20 cellular contexts compared by ENCODE assay signal in the genomic region with DNA sequence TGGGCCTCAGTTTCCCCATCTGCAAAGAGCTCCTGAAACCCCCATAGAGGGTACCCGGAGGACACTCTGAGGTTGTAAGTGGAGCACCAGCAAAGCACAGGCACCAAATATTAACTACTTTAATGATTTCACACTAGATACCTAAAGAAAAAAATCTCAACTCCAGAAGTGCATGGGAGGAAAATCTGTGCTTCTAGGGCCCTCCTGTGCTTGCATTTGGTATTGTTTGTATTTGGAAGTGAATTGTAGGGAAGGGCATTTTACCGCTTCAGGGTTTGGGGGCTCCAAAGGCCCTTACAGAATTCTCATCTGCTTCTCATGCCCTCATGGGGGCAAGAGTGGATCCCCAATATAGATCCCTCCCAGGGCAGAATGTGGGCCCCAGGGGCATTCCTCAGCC. TPM values are rescaled to one million over a fixed set of nuclear protein-coding genes. Genes with fewer than 3 reads are reported as not detected.
DNase-seq lines count a peak whose midpoint lies in the region; ATAC-seq and TF ChIP-seq lines count a peak whose summit lies in the region.
"Had no signal": no experiment of that assay in that cellular context is flagged by ENCODE, and none has a peak within 500 bp of the region (broad histone marks: within the 10 kb centered on the region; RNA-seq: fewer than 3 reads in every experiment).

No MANE protein-coding gene starts in this region.

- H3K4me1 ChIP-seq in Caco-2: peaks cover 12% of the 10 kb centered on the region
- no peaks in the 10 kb centered on the region for H3K4me1 ChIP-seq in neural progenitor cell
- no peaks in the 10 kb centered on the region for H3K4me1 ChIP-seq in heart right ventricle

- TF ChIP-seq CTCF in Caco-2 (IDR thresholded peaks at IDR 0.05; ENCODE audit: insufficient read depth in 1 of 2, low read depth in 1 of 2, low read length in 1 of 2, severe bottlenecking in 1 of 2, unreplicated experiment in 1 of 2) (peak in 1 of 2 experiments; percentile 47), chondrocyte (IDR thresholded peaks at IDR 0.05) (peak; percentile 49), neural progenitor cell (IDR thresholded peaks at IDR 0.05) (peak; percentile 34), heart right ventricle (IDR thresholded peaks at IDR 0.05) (peak in 4 of 9 donors; percentile 10 to 36 (median 26))

- peaks cover 7% of the 10 kb centered on the region for H3K36me3 Mint-ChIP-seq in Caco-2 (ENCODE audit: insufficient read depth, unreplicated experiment)
- peaks cover 3% of the 10 kb centered on the region for H3K36me3 Mint-ChIP-seq in chondrocyte (ENCODE audit: low read depth)
- H3K36me3 Mint-ChIP-seq in neural progenitor cell: no peaks in the 10 kb centered on the region
- H3K36me3 Mint-ChIP-seq: activated CD4-positive, alpha-beta memory T cell treated with anti-CD3 and anti-CD28 coated beads for 36 hours; activated naive CD8-positive, alpha-beta T cell; naive B cell had no signal

- TSS peak; percentile 80 for BruUV-seq in Caco-2 (replicated peaks; lab: Mats Ljungman, UMichigan)

- intact Hi-C loops in Caco-2 (cut with micrococcal nuclease; ENCODE audit: unreplicated experiment): no loop called here
- intact Hi-C loops in heart right ventricle (cut with DNase I): loop anchor here in 1 of 10 donors (10.0 kb wide), 1 partner anchor 764 kb away; no protein-coding TSS in a partner anchor

- H3K27me3 ChIP-seq in Caco-2 (replicated peaks; ENCODE audit: control insufficient read depth, insufficient read depth, low read length): no peaks in the 10 kb centered on the region
- H3K27me3 ChIP-seq in neural progenitor cell: no peaks in the 10 kb centered on the region
- no peaks in the 10 kb centered on the region for H3K27me3 ChIP-seq in heart right ventricle

- no peaks in the 10 kb centered on the region for H3F3A ChIP-seq in neural progenitor cell (ENCODE audit: low read depth)

- POLR2A ChIA-PET in Caco-2 (lab: Charles Lee): interaction anchor here (1.0 to 1.2 kb wide), 2 partner anchors 10 to 121 kb away, joined by 3 to 4 read pairs; no protein-coding TSS in a partner anchor

- H3K4me3 ChIP-seq in Caco-2 (ENCODE audit: low read depth, low read length): no peak overlapping the region
- no peak overlapping the region for H3K4me3 ChIP-seq in neural progenitor cell
- no peak overlapping the region for H3K4me3 ChIP-seq in heart right ventricle

- no peak for TF ChIP-seq EP300 in Ishikawa (IDR thresholded peaks at IDR 0.05; ENCODE audit: borderline replicate concordance)

- peaks cover 9% of the 10 kb centered on the region for H3K9me3 Mint-ChIP-seq in Caco-2 (ENCODE audit: unreplicated experiment)
- peaks cover 18% of the 10 kb centered on the region for H3K9me3 Mint-ChIP-seq in chondrocyte (ENCODE audit: low read depth)
- peaks cover 4% of the 10 kb centered on the region for H3K9me3 Mint-ChIP-seq in neural progenitor cell
- H3K9me3 Mint-ChIP-seq: activated T-cell treated with anti-CD3 and anti-CD28 coated beads, Interleukin-2, amount 50 U/mL, for 4 hours; stimulated activated naive CD8-positive, alpha-beta T cell treated with anti-CD3 and anti-CD28 coated beads, Interleukin-15, Interleukin-2, amounts not matched to agents 100 ng/mL and 50 ng/mL, for 24 hours had no signal

- no peak overlapping the region for H2AFZ ChIP-seq in neural progenitor cell (replicated peaks)

- H3K4me3 Mint-ChIP-seq in Caco-2 (ENCODE audit: unreplicated experiment) (no peak overlapping the region), chondrocyte (ENCODE audit: unreplicated experiment) (no peak overlapping the region), neural progenitor cell (no peak overlapping the region)
- H3K4me3 Mint-ChIP-seq: activated CD4-positive, alpha-beta memory T cell treated with anti-CD3 and anti-CD28 coated beads for 36 hours; activated naive CD8-positive, alpha-beta T cell; activated T-cell treated with anti-CD3 and anti-CD28 coated beads, Interleukin-2, amount 50 U/mL, for 4 hours; naive B cell; stimulated activated naive CD8-positive, alpha-beta T cell treated with anti-CD3 and anti-CD28 coated beads, Interleukin-15, Interleukin-2, amounts not matched to agents 100 ng/mL and 50 ng/mL, for 24 hours had no signal

- H3K36me3 ChIP-seq in Caco-2 (ENCODE audit: control insufficient read depth, insufficient read depth, low read length): no peaks in the 10 kb centered on the region
- H3K36me3 ChIP-seq in neural progenitor cell: no peaks in the 10 kb centered on the region
- no peaks in the 10 kb centered on the region for H3K36me3 ChIP-seq in heart right ventricle

- no peaks in the 10 kb centered on the region for H3K27me3 Mint-ChIP-seq in Caco-2 (ENCODE audit: insufficient read depth, unreplicated experiment)
- peaks cover 35% of the 10 kb centered on the region for H3K27me3 Mint-ChIP-seq in chondrocyte (ENCODE audit: low read depth)
- H3K27me3 Mint-ChIP-seq in neural progenitor cell (ENCODE audit: insufficient read depth, low read depth): peaks cover 12% of the 10 kb centered on the region

- H3K4me1 Mint-ChIP-seq in Caco-2 (ENCODE audit: low read depth, unreplicated experiment) (peaks cover 5% of the 10 kb centered on the region), chondrocyte (ENCODE audit: low read depth) (no peaks in the 10 kb centered on the region), neural progenitor cell (no peaks in the 10 kb centered on the region)
- H3K4me1 Mint-ChIP-seq: naive B cell had no signal

- H3K79me2 ChIP-seq in neural progenitor cell (ENCODE audit: low read depth): no peaks in the 10 kb centered on the region

- H3K27ac Mint-ChIP-seq in Caco-2 (ENCODE audit: unreplicated experiment) (peak overlapping the region; percentile 93), chondrocyte (ENCODE audit: unreplicated experiment) (no peak overlapping the region), neural progenitor cell (no peak overlapping the region)
- H3K27ac Mint-ChIP-seq: activated CD4-positive, alpha-beta memory T cell treated with anti-CD3 and anti-CD28 coated beads for 36 hours; activated naive CD8-positive, alpha-beta T cell; naive B cell; stimulated activated naive CD8-positive, alpha-beta T cell treated with anti-CD3 and anti-CD28 coated beads, Interleukin-15, Interleukin-2, amounts not matched to agents 100 ng/mL and 50 ng/mL, for 24 hours had no signal

- DNase-seq in Caco-2 (no peak), chondrocyte (ENCODE audit: low spot score) (no peak), neural progenitor cell (ENCODE audit: low spot score) (no peak), heart right ventricle (no peak)
- DNase-seq in activated CD4-positive, alpha-beta T cell treated with anti-CD3 and anti-CD28 coated beads, Interleukin-2, amount 50 U/mL, for 1 hour: no peak
- DNase-seq: activated CD4-positive, alpha-beta memory T cell treated with anti-CD3 and anti-CD28 coated beads for 36 hours; activated T-cell treated with anti-CD3 and anti-CD28 coated beads, Interleukin-2, amount 50 U/mL, for 4 hours; caudate nucleus; effector memory CD4-positive, alpha-beta T cell; naive B cell; NCI-H1048; NCI-H82 had no signal

- ATAC-seq in HG02759 (IDR thresholded peaks at IDR 0.05; ENCODE audit: unreplicated experiment): no peak
- no peak for ATAC-seq in HG03159 (IDR thresholded peaks at IDR 0.05; ENCODE audit: unreplicated experiment)
- no peak for ATAC-seq in heart right ventricle
- ATAC-seq: activated T-cell treated with anti-CD3 and anti-CD28 coated beads, Interleukin-2, amount 50 U/mL, for 4 hours had no signal

- H3K27ac ChIP-seq in neural progenitor cell: no peak overlapping the region
- H3K27ac ChIP-seq in heart right ventricle: no peak overlapping the region

- WGBS in heart right ventricle, 2 donors: 90 to 95% methylated on average over 2 of the region's 2 CpGs

- H3K9me3 ChIP-seq in Caco-2 (no peaks in the 10 kb centered on the region), neural progenitor cell (ENCODE audit: low read depth) (no peaks in the 10 kb centered on the region), heart right ventricle (peaks cover 0 to 3% (median 0%) of the 10 kb centered on the region in 11 donors)

- H3K9ac ChIP-seq in neural progenitor cell: no peak overlapping the region

- CTCF ChIA-PET in Caco-2 (lab: Charles Lee): interaction anchor here (1.2 to 1.6 kb wide), 3 partner anchors 8 to 101 kb away, joined by 4 to 12 read pairs (median 10); no protein-coding TSS in a partner anchor

- no peak overlapping the region for H3K4me2 ChIP-seq in neural progenitor cell

- peak; percentile 49 for TF ChIP-seq RAD21 in Ishikawa (IDR thresholded peaks at IDR 0.05; ENCODE audit: low read depth)

- no peaks in the 10 kb centered on the region for H4K20me1 ChIP-seq in neural progenitor cell (ENCODE audit: low read depth)

TF ChIP-seq in Ishikawa, 13 proteins besides CTCF, POLR2A, EP300 and RAD21 (continues in another document):
- no peak for TF ChIP-seq EGR1 (IDR thresholded peaks at IDR 0.05)
- TF ChIP-seq YY1 (IDR thresholded peaks at IDR 0.05; ENCODE audit: low read depth): no peak
- TF ChIP-seq CEBPB (IDR thresholded peaks at IDR 0.05): no peak
- no peak for TF ChIP-seq NFIC (IDR thresholded peaks at IDR 0.05)
- no peak for TF ChIP-seq USF1 (IDR thresholded peaks at IDR 0.05)
- TF ChIP-seq MAX (IDR thresholded peaks at IDR 0.05): no peak
- TF ChIP-seq CREB1 (IDR thresholded peaks at IDR 0.05; ENCODE audit: low read depth): no peak
- TF ChIP-seq FOXM1 (IDR thresholded peaks at IDR 0.05; ENCODE audit: borderline replicate concordance, low read depth): no peak
- TF ChIP-seq TEAD4 (IDR thresholded peaks at IDR 0.05): no peak

RNA-seq across cellular contexts. Expression of gene DRGX, which starts 22.4 kb away (rescaled TPM):
- total RNA-seq in Caco-2 (2022) (not detected in 2 replicates), chondrocyte (not detected in 3 replicates), neural progenitor cell (ENCODE audit: low replicate concordance) (not detected in 2 replicates), heart right ventricle (not detected)
- not detected for polyA plus RNA-seq in heart right ventricle
- total RNA-seq: activated CD4-positive, alpha-beta memory T cell treated with anti-CD3 and anti-CD28 coated beads for 36 hours; activated T-cell treated with anti-CD3 and anti-CD28 coated beads, Interleukin-2, amount 50 U/mL, for 4 hours; frontal cortex; H4; lower leg skin had no signal
